Comparison of ENCODE assay signal across 15 cellular contexts in genomic region chr6:3357669-3358068, GRCh38.
DNase-seq lines count a peak whose midpoint lies in the region; ATAC-seq and TF ChIP-seq lines count a peak whose summit lies in the region.
"Had no signal": no experiment of that assay in that cellular context is flagged by ENCODE, and none has a peak within 500 bp of the region (broad histone marks: within the 10 kb centered on the region; RNA-seq: fewer than 3 reads in every experiment).

No MANE protein-coding gene starts in this region.

- H3F3A ChIP-seq in MM.1S (ENCODE audit: insufficient read depth, low read length): peaks cover 18% of the 10 kb centered on the region; the same call in 1 of the 2 replicates

- H4K20me1 ChIP-seq in BLaER1: no peaks in the 10 kb centered on the region
- no peaks in the 10 kb centered on the region for H4K20me1 ChIP-seq in MM.1S (ENCODE audit: insufficient read depth, low read length)

- H3K9me2 ChIP-seq in MM.1S (replicated peaks; ENCODE audit: insufficient read depth, low read length): no peaks in the 10 kb centered on the region

- no peaks in the 10 kb centered on the region for H3K79me2 ChIP-seq in MM.1S (ENCODE audit: low read length)

- TF ChIP-seq CTCF in Peyer's patch (IDR thresholded peaks at IDR 0.05) (no peak), gastroesophageal sphincter (IDR thresholded peaks at IDR 0.05) (no peak), MM.1S (IDR thresholded peaks at IDR 0.05; ENCODE audit: low read length) (no peak)

- H3K4me2 ChIP-seq in BLaER1 (peak overlapping the region; percentile 90), MM.1S (ENCODE audit: low read depth, low read length) (no peak overlapping the region)
- H3K4me2 ChIP-seq: hepatocyte had no signal

- no peaks in the 10 kb centered on the region for H3K36me3 ChIP-seq in BLaER1
- H3K36me3 ChIP-seq in Peyer's patch: no peaks in the 10 kb centered on the region
- no peaks in the 10 kb centered on the region for H3K36me3 ChIP-seq in gastroesophageal sphincter
- H3K36me3 ChIP-seq in MM.1S (replicated peaks; ENCODE audit: insufficient read depth, low read length): no peaks in the 10 kb centered on the region

- no peaks in the 10 kb centered on the region for H3K9me3 ChIP-seq in BLaER1
- H3K9me3 ChIP-seq in Peyer's patch: no peaks in the 10 kb centered on the region
- no peaks in the 10 kb centered on the region for H3K9me3 ChIP-seq in gastroesophageal sphincter
- H3K9me3 ChIP-seq in MM.1S (replicated peaks; ENCODE audit: insufficient read depth, low read length): no peaks in the 10 kb centered on the region

- H3K27ac ChIP-seq in BLaER1 (no peak overlapping the region), Peyer's patch (peak overlapping the region in 3 of 4 donors; percentile 1 to 90 (median 14)), gastroesophageal sphincter (peak overlapping the region; percentile 20 to 99 (median 92)), MM.1S (ENCODE audit: low read length) (no peak overlapping the region)
- H3K27ac ChIP-seq: hepatocyte had no signal

- no peak overlapping the region for H3K4me3 ChIP-seq in BLaER1
- no peak overlapping the region for H3K4me3 ChIP-seq in Peyer's patch
- H3K4me3 ChIP-seq in gastroesophageal sphincter: no peak overlapping the region
- H3K4me3 ChIP-seq in MM.1S (ENCODE audit: low read length): no peak overlapping the region
- H3K4me3 ChIP-seq: hepatocyte had no signal

- intact Hi-C loops in posterior vena cava (cut with DNase I): no loop called here

- H3K4me1 ChIP-seq in BLaER1: peaks cover 66% of the 10 kb centered on the region
- peaks cover 0 to 47% (median 0%) of the 10 kb centered on the region in 4 donors for H3K4me1 ChIP-seq in Peyer's patch
- H3K4me1 ChIP-seq in gastroesophageal sphincter: peaks cover 6 to 49% (median 18%) of the 10 kb centered on the region in 3 donors
- H3K4me1 ChIP-seq in MM.1S (ENCODE audit: low read length): peaks cover 7% of the 10 kb centered on the region; the same call in 1 of the 2 replicates

- TF ChIP-seq POLR2A in Peyer's patch (IDR thresholded peaks at IDR 0.05): no peak
- TF ChIP-seq POLR2A in gastroesophageal sphincter (IDR thresholded peaks at IDR 0.05): no peak

- whole genome bisulfite sequencing in gastroesophageal sphincter (ENCODE audit: low coverage in 1 of 2), 2 donors: 46 to 68% methylated on average over 6 of the region's 6 CpGs

- TF ChIP-seq EP300 in gastroesophageal sphincter (IDR thresholded peaks at IDR 0.05): no peak

- H2AFZ ChIP-seq in MM.1S (ENCODE audit: low read length): no peak overlapping the region
- H2AFZ ChIP-seq: hepatocyte had no signal

- no peak overlapping the region for H3K9ac ChIP-seq in BLaER1
- no peak overlapping the region for H3K9ac ChIP-seq in MM.1S (ENCODE audit: low read length)

- no peak for DNase-seq in Peyer's patch
- DNase-seq in posterior vena cava (ENCODE audit: low spot score): peak; percentile 51
- no peak for DNase-seq in NCI-H2081 treated with DMSO at 0.1 percent for 48 hours (lab: John Stamatoyannopoulos, UW)
- no peak for DNase-seq in MM.1S
- DNase-seq: cerebellar nuclear complex; DMS79 treated with DMSO at 0.1 percent for 48 hours; erythroblast; NCI-H1930; stimulated activated naive B cell treated with anti-CD40 and anti-IgM and Interleukin-4, amounts not matched to agents 10 μg/mL and 1 μg/mL and 100 μg/mL, for 72 hours had no signal

- no peaks in the 10 kb centered on the region for H3K27me3 ChIP-seq in BLaER1
- H3K27me3 ChIP-seq in Peyer's patch: no peaks in the 10 kb centered on the region
- no peaks in the 10 kb centered on the region for H3K27me3 ChIP-seq in gastroesophageal sphincter
- no peaks in the 10 kb centered on the region for H3K27me3 ChIP-seq in MM.1S (replicated peaks; ENCODE audit: insufficient read depth, low read length)
- H3K27me3 ChIP-seq: hepatocyte had no signal

- ATAC-seq in gastroesophageal sphincter (no peak), GM18909 (IDR thresholded peaks at IDR 0.05; ENCODE audit: poor library complexity, unreplicated experiment) (no peak), HG03097 (IDR thresholded peaks at IDR 0.05; ENCODE audit: low FRiP score, unreplicated experiment) (no peak)
- ATAC-seq: HCT116; stimulated activated naive B cell treated with anti-CD40 and anti-IgM and Interleukin-4, amounts not matched to agents 10 μg/mL and 1 μg/mL and 100 μg/mL, for 72 hours had no signal

Comparison
In these comparisons a context has a peak if more than half of its experiments do, and no peak if none do; other contexts are left out.
1. H3K27ac ChIP-seq: peak in Peyer's patch (3 of 4) and gastroesophageal sphincter (4 of 4); none in BLaER1 (single experiment) and MM.1S (single experiment).